Comparison of ENCODE assay signal across 18 cellular contexts in the genomic region with DNA sequence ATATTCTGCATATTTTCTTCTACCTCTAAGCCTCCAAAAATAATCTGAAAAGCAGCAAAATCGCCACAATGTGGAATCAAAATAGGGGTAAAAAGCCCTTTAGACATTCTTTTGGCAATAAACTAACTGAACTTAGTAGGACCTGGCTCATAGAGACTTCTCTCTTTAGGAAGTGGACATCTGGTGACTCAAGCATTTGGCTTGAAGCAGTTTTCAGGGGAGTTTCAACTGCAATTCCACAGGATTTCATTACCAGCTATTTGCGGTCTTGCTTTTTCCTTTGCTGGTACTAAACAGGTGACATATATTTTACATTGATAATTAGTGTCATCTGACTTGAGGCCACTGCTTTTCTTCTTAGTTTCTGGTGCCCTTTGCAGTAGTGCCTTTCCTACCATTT.
"Had no signal": no experiment of that assay in that cellular context is flagged by ENCODE, and none has a peak within 500 bp of the region (broad histone marks: within the 10 kb centered on the region; RNA-seq: fewer than 3 reads in every experiment).

No MANE protein-coding gene starts in this region.

- H3K36me3 Mint-ChIP-seq: immature natural killer cell had no signal

- H3K27me3 Mint-ChIP-seq: effector memory CD8-positive, alpha-beta T cell had no signal

- H3K4me1 ChIP-seq: left ventricle myocardium inferior, lower lobe of right lung, sigmoid colon had no signal

- H3K9me3 ChIP-seq: esophagus squamous epithelium, left ventricle myocardium inferior, lower lobe of right lung, sigmoid colon had no signal

- DNase-seq: cortex of kidney; effector memory CD8-positive, alpha-beta T cell; esophagus squamous epithelium; foreskin keratinocyte; immature natural killer cell; kidney; left cardiac atrium; left ventricle myocardium inferior; lower lobe of right lung; mesenchymal stem cell; midbrain; occipital lobe; posterior cingulate gyrus; sigmoid colon; small intestine; stimulated activated CD4-positive, alpha-beta T cell treated with anti-CD3 and anti-CD28 coated beads, Interleukin-12 subunit alpha, Interleukin-12 subunit beta, amount 100 ng/mL, for 4 hours; stimulated activated naive CD4-positive, alpha-beta T cell had no signal

- H3K36me3 ChIP-seq: esophagus squamous epithelium, left ventricle myocardium inferior, lower lobe of right lung, sigmoid colon had no signal

- H3K27ac Mint-ChIP-seq: effector memory CD8-positive, alpha-beta T cell; immature natural killer cell; nephron had no signal

- H3K4me3 ChIP-seq: esophagus squamous epithelium, left ventricle myocardium inferior, lower lobe of right lung, sigmoid colon had no signal

- ATAC-seq: effector memory CD8-positive, alpha-beta T cell; foreskin keratinocyte; left cardiac atrium; lower lobe of right lung had no signal

- H3K4me3 Mint-ChIP-seq: effector memory CD8-positive, alpha-beta T cell; immature natural killer cell; nephron had no signal

- H3K4me1 Mint-ChIP-seq: immature natural killer cell, nephron had no signal

- H3K27ac ChIP-seq: esophagus squamous epithelium, foreskin keratinocyte, left ventricle myocardium inferior, lower lobe of right lung, sigmoid colon had no signal

- H3K27me3 ChIP-seq: foreskin keratinocyte, sigmoid colon had no signal
